ENCODE assay signal across 8 cellular contexts in genomic region chr1:234724517-234725176, GRCh38.
DNase-seq lines count a peak whose midpoint lies in the region; ATAC-seq and TF ChIP-seq lines count a peak whose summit lies in the region.

No MANE protein-coding gene starts in this region.

- H3K27me3 ChIP-seq in tibial artery: no peaks in the 10 kb centered on the region

- no peaks in the 10 kb centered on the region for H3K9me3 Mint-ChIP-seq in central memory CD8-positive, alpha-beta T cell

- peak; percentile 75 for DNase-seq in DMS79 (lab: John Stamatoyannopoulos, UW)
- DNase-seq in SHP77 treated with DMSO at 0.1 percent for 48 hours (lab: John Stamatoyannopoulos, UW): peak; percentile 82
- DNase-seq in central memory CD8-positive, alpha-beta T cell (ENCODE audit: low spot score in 2 of 2): no peak
- peak; percentile 96 to 99 for DNase-seq in lung microvascular endothelial cell (ENCODE audit: low read depth in 2 of 2)
- DNase-seq in tibial artery: peak; percentile 84 to 93
- DNase-seq in ACHN: no peak

- H3K36me3 ChIP-seq in tibial artery: no peaks in the 10 kb centered on the region

- H3K36me3 Mint-ChIP-seq in central memory CD8-positive, alpha-beta T cell (ENCODE audit: insufficient read depth): peaks cover 15% of the 10 kb centered on the region

- no peaks in the 10 kb centered on the region for H3K9me3 ChIP-seq in tibial artery

- in situ Hi-C loops in ACHN (cut with HindIII; ENCODE audit: low pct_ligation_motif_present, low pct_unique_long_range_greater_than_20kb, low sequenced_read_pairs): loop anchor here (25.0 kb wide), 1 partner anchor 113 kb away; no protein-coding TSS in a partner anchor

- no peaks in the 10 kb centered on the region for H3K27me3 Mint-ChIP-seq in central memory CD8-positive, alpha-beta T cell

- H3K4me1 Mint-ChIP-seq in central memory CD8-positive, alpha-beta T cell: peaks cover 37% of the 10 kb centered on the region

- ATAC-seq in HG02852 (IDR thresholded peaks at IDR 0.05; ENCODE audit: unreplicated experiment): peak; percentile 10
- ATAC-seq in central memory CD8-positive, alpha-beta T cell (replicated peaks; ENCODE audit: extremely low read depth, poor library complexity, severe bottlenecking): peak; percentile 72
- ATAC-seq in GM21786 (IDR thresholded peaks at IDR 0.05; ENCODE audit: unreplicated experiment): no peak

- peak overlapping the region; percentile 95 for H3K27ac Mint-ChIP-seq in central memory CD8-positive, alpha-beta T cell (ENCODE audit: low read depth)

- H3K4me3 Mint-ChIP-seq in central memory CD8-positive, alpha-beta T cell: peak overlapping the region; percentile 73

- intact Hi-C loops in tibial artery (cut with DNase I; ENCODE audit: low total_unique reads): loop anchor here (5.0 kb wide), 5 partner anchors 112 to 358 kb away; partner anchors contain the start of gene IRF2BP2

- peak overlapping the region; percentile 87 to 93 for H3K27ac ChIP-seq in tibial artery

- no peak for TF ChIP-seq CTCF in tibial artery (IDR thresholded peaks at IDR 0.05)

- peaks cover 0 to 77% (median 70%) of the 10 kb centered on the region in 4 donors for H3K4me1 ChIP-seq in tibial artery

- H3K4me3 ChIP-seq in tibial artery: peak overlapping the region; percentile 16 to 34

Comparison
In these comparisons a context has a peak if more than half of its experiments do, and no peak if none do; other contexts are left out.
1. DNase-seq: peak in DMS79 (single experiment), SHP77 treated with DMSO at 0.1 percent for 48 hours (single experiment), lung microvascular endothelial cell (2 of 2) and tibial artery (2 of 2); none in central memory CD8-positive, alpha-beta T cell (0 of 2) and ACHN (single experiment).